ENCODE assay signal across 9 cellular contexts in the genomic region with DNA sequence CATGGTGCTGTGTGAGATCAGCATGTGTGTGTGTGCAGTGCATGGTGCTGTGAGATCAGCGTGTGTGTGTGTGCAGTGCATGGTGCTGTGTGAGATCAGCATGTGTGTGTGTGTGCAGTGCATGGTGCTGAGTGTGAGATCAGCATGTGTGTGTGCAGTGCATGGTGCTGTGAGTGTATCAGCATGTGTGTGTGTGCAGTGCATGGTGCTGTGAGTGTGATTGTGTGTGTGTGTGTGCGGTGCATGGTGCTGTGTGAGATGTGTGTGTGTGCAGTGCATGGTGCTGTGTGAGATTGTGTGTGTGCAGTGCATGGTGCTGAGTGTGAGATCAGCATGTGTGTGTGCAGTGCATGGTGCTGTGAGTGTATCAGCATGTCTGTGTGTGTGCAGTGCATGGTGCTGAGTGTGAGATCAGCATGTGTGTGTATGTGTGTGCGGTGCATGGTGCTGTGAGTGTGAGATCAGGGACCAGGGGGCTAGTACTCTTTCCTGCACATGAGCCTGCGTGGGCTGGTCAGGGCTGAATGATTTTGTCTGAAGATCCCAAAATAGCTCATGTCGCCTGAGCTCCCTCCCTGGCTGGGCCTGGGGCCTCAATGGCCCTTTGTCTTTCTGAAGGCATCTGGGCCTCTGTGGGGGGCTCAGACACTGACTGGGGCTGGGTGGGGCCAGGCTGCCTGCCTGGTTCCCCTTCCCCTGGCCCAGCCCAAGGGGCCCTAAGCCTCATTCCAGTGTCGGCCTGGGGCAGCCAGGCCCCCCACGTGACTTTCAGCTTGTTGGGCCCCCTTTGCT. TPM values are rescaled to one million over a fixed set of nuclear protein-coding genes. Genes with fewer than 3 reads are reported as not detected.
"Had no signal": no experiment of that assay in that cellular context is flagged by ENCODE, and none has a peak within 500 bp of the region (broad histone marks: within the 10 kb centered on the region; RNA-seq: fewer than 3 reads in every experiment).

No MANE protein-coding gene starts in this region.

RNA-seq across cellular contexts. Expression of a gene that starts 43.0 kb away (rescaled TPM):
- total RNA-seq: adrenal gland, glomerular endothelial cell, mononuclear cell, natural killer cell, occipital lobe, right lobe of liver, tibial nerve had no signal

RNA-seq across cellular contexts. Expression of a gene that starts 49.2 kb away (rescaled TPM):
- total RNA-seq: body of pancreas, glomerular endothelial cell, lower lobe of right lung, natural killer cell had no signal
